9 cellular contexts compared by ENCODE assay signal in genomic region chr11:123654566-123655081, GRCh38. TPM values are rescaled to one million over a fixed set of nuclear protein-coding genes. Genes with fewer than 3 reads are reported as not detected.
DNase-seq lines count a peak whose midpoint lies in the region; ATAC-seq, FAIRE-seq and TF ChIP-seq lines count a peak whose summit lies in the region.
"Had no signal": no experiment of that assay in that cellular context is flagged by ENCODE, and none has a peak within 500 bp of the region (broad histone marks: within the 10 kb centered on the region; RNA-seq: fewer than 3 reads in every experiment).

TSS of gene SCN3B (minus strand) at chr11:123654624. CDS start at chr11:123653801, 823 bp downstream.

- no TSS peak for BruUV-seq in IMR-90 (replicated peaks; lab: Mats Ljungman, UMichigan)

- H3K4me1 ChIP-seq in IMR-90 (ENCODE audit: control insufficient read depth, insufficient read depth, low read length), result no peaks in the 10 kb centered on the region
- H3K4me1 ChIP-seq in kidney (ENCODE audit: control insufficient read depth in 1 of 2, insufficient read depth in 1 of 2, low read depth in 1 of 2, low read length in 2 of 2), result peaks cover 0 to 6% of the 10 kb centered on the region in 2 donors
- H3K4me1 ChIP-seq in small intestine (ENCODE audit: control insufficient read depth in 2 of 2, insufficient read depth in 1 of 2, low read depth in 1 of 2, low read length in 1 of 2), result peaks cover 0 to 5% of the 10 kb centered on the region in 2 donors

- no peak within 1 kb of the TSS for H2BK15ac ChIP-seq in IMR-90 (ENCODE audit: low read depth, low read length)

- no peak within 1 kb of the TSS for H2BK20ac ChIP-seq in IMR-90 (ENCODE audit: low read depth, low read length)

- H3K23ac ChIP-seq in IMR-90 (ENCODE audit: low read depth, low read length), result no peak within 1 kb of the TSS

- H3K14ac ChIP-seq in IMR-90 (replicated peaks; ENCODE audit: low read depth, low read length), result no peak within 1 kb of the TSS

- WGBS in IMR-90 (ENCODE audit: extremely low coverage in 2 of 2, insufficient read length in 1 of 2), 2 experiments, result 0% methylated on average over 12 of the region's 44 CpGs; no CpG with 5 or more reads in 1 of the 2 experiments
- WGBS in small intestine, 3 donors, result 1% methylated on average over 22 to 44 of the region's 44 CpGs

- H4K20me1 ChIP-seq in IMR-90 (ENCODE audit: insufficient read depth, low read length), result no peaks in the 10 kb centered on the region

- H3K36me3 ChIP-seq in IMR-90 (ENCODE audit: control insufficient read depth, insufficient read depth, low read length), result no peaks in the 10 kb centered on the region
- H3K36me3 ChIP-seq in kidney (ENCODE audit: control insufficient read depth in 1 of 2, insufficient read depth in 2 of 2, low read length in 2 of 2), result no peaks in the 10 kb centered on the region
- no peaks in the 10 kb centered on the region for H3K36me3 ChIP-seq in small intestine (ENCODE audit: control insufficient read depth in 2 of 2, insufficient read depth in 2 of 2, low read length in 2 of 2)

- H3K4ac ChIP-seq in IMR-90 (ENCODE audit: low read depth, low read length), result no peak within 1 kb of the TSS

- peaks cover 14% of the 10 kb centered on the region for H3K27me3 ChIP-seq in IMR-90 (ENCODE audit: control insufficient read depth, insufficient read depth, low read length)
- peaks cover 6 to 10% of the 10 kb centered on the region in 2 donors for H3K27me3 ChIP-seq in small intestine (ENCODE audit: control insufficient read depth in 2 of 2, insufficient read depth in 2 of 2, low read length in 2 of 2)

- no peak for TF ChIP-seq CTCF in IMR-90 (conservative IDR thresholded peaks at IDR 0.05; ENCODE audit: low read depth, low read length)
- TF ChIP-seq CTCF in kidney (IDR thresholded peaks at IDR 0.05; ENCODE audit: borderline replicate concordance, extremely low read depth, insufficient read depth), result no peak

- H3K9me3 ChIP-seq in IMR-90 (ENCODE audit: control insufficient read depth, insufficient read depth, low read length) (no peaks in the 10 kb centered on the region), kidney (ENCODE audit: control insufficient read depth in 1 of 2, low read length in 2 of 2) (no peaks in the 10 kb centered on the region), small intestine (ENCODE audit: control insufficient read depth, low read depth) (no peaks in the 10 kb centered on the region)

- no peak within 1 kb of the TSS for H4K91ac ChIP-seq in IMR-90 (ENCODE audit: insufficient read depth, low read depth, low read length)

- DNase-seq in ELR (ENCODE audit: low read depth) (peak; percentile 62), IMR-90 (peak; percentile 61), SHP77 (lab: John Stamatoyannopoulos, UW) (peak; percentile 74 to 82), kidney (peak; percentile 91), small intestine (peak; percentile 63)

- H3K18ac ChIP-seq in IMR-90 (ENCODE audit: low read depth, low read length), result no peak within 1 kb of the TSS

- H3K9me1 ChIP-seq in IMR-90 (ENCODE audit: insufficient read depth, low read length), result no peaks in the 10 kb centered on the region

- peak within 1 kb of the TSS; percentile 99 for H3K4me2 ChIP-seq in IMR-90 (ENCODE audit: low read depth, low read length)

- H2AK9ac ChIP-seq in IMR-90 (replicated peaks; ENCODE audit: low read depth, low read length, poor library complexity), result peak within 1 kb of the TSS; percentile 62

- no peak within 1 kb of the TSS for H3K9ac ChIP-seq in IMR-90 (ENCODE audit: low read depth, low read length)
- H3K9ac ChIP-seq in kidney (ENCODE audit: low read length in 2 of 2), result peak within 1 kb of the TSS in 1 of 2 donors; percentile 22

- CTCF ChIA-PET in IMR-90 (lab: Yijun Ruan, JAX), result interaction anchor here (0.6 to 1.9 kb wide), 2 partner anchors 53 to 74 kb away, joined by 3 to 6 read pairs; no protein-coding TSS in a partner anchor

- H2BK120ac ChIP-seq in IMR-90 (ENCODE audit: low read depth, low read length), result no peak within 1 kb of the TSS

- no peak for TF ChIP-seq POLR2A in IMR-90 (IDR thresholded peaks at IDR 0.05; ENCODE audit: low read depth, low read length)

- POLR2A ChIA-PET in IMR-90 (lab: Charles Lee; ENCODE audit: unreplicated experiment), result no interaction called here

- no peak within 1 kb of the TSS for H2AK5ac ChIP-seq in IMR-90 (ENCODE audit: low read depth, low read length)

- H3K56ac ChIP-seq in IMR-90 (ENCODE audit: extremely low read depth, insufficient read depth, low read length), result no peak within 1 kb of the TSS

- H3K79me1 ChIP-seq in IMR-90 (ENCODE audit: low read depth in 1 of 2, low read length in 2 of 2), result no peaks in the 10 kb centered on the region

- ATAC-seq in IMR-90 (ENCODE audit: low read depth) (peak; percentile 99), GM18520 (IDR thresholded peaks at IDR 0.05; ENCODE audit: unreplicated experiment) (no peak), HG03175 (IDR thresholded peaks at IDR 0.05; ENCODE audit: unreplicated experiment) (no peak)

- dilution Hi-C loops in IMR-90 (cut with HindIII; ENCODE audit: low sequenced_read_pairs, unreplicated experiment), result no loop called here

- H2AFZ ChIP-seq in IMR-90 (replicated peaks; ENCODE audit: low read length, poor library complexity), result peak within 1 kb of the TSS; percentile 94

- H2BK5ac ChIP-seq in IMR-90 (ENCODE audit: low read depth, low read length, poor library complexity, severe bottlenecking), result no peak within 1 kb of the TSS

- TF ChIP-seq RAD21 in IMR-90 (IDR thresholded peaks at IDR 0.05; ENCODE audit: low read length), result no peak

- in situ Hi-C loops in IMR-90 (cut with MboI; ENCODE audit: low sequenced_read_pairs), result no loop called here

- FAIRE-seq in kidney (lab: Jason Lieb, UNC), result no peak
- no peak for FAIRE-seq in small intestine (lab: Jason Lieb, UNC)

- H3K4me3 ChIP-seq in IMR-90 (ENCODE audit: insufficient read depth, low read depth, low read length), result peak within 1 kb of the TSS; percentile 75
- H3K4me3 ChIP-seq in kidney (ENCODE audit: low read length in 2 of 2), result peak within 1 kb of the TSS; percentile 69 to 76
- peak within 1 kb of the TSS in 1 of 2 donors; percentile 50 for H3K4me3 ChIP-seq in small intestine (ENCODE audit: low read depth in 1 of 2, low read length in 2 of 2)

- no peak within 1 kb of the TSS for H4K5ac ChIP-seq in IMR-90 (ENCODE audit: low read depth, low read length)

- H3K27ac ChIP-seq in IMR-90 (ENCODE audit: insufficient read depth, low read length) (no peak within 1 kb of the TSS), cingulate gyrus (ENCODE audit: low read depth, low read length) (peak within 1 kb of the TSS; percentile 72), kidney (ENCODE audit: low read depth in 2 of 2, low read length in 2 of 2) (peak within 1 kb of the TSS; percentile 68 to 83), small intestine (ENCODE audit: low read depth in 1 of 2, low read length in 1 of 2) (no peak within 1 kb of the TSS)

- intact Hi-C loops in IMR-90 (cut with micrococcal nuclease), result no loop called here
- intact Hi-C loops in kidney (cut with DNase I), result no loop called here

- H4K8ac ChIP-seq in IMR-90 (ENCODE audit: low read depth in 2 of 2, low read length in 2 of 2), result no peak within 1 kb of the TSS

TF ChIP-seq in IMR-90, 13 proteins besides CTCF, POLR2A, EP300 and RAD21:
- TF ChIP-seq ELK1 (IDR thresholded peaks at IDR 0.05; ENCODE audit: borderline replicate concordance, low read depth, low read length) (no peak), FOS (IDR thresholded peaks at IDR 0.05; ENCODE audit: low read depth, low read length) (no peak), USF2 (IDR thresholded peaks at IDR 0.05; ENCODE audit: low read depth, low read length) (no peak), RCOR1 (IDR thresholded peaks at IDR 0.05; ENCODE audit: insufficient replicate concordance, low read length) (no peak), SMC3 (IDR thresholded peaks at IDR 0.05; ENCODE audit: low read depth, low read length) (no peak), MAZ (IDR thresholded peaks at IDR 0.05; ENCODE audit: borderline replicate concordance, low read depth, low read length) (no peak), BHLHE40 (IDR thresholded peaks at IDR 0.05; ENCODE audit: low read depth, low read length) (no peak), MXI1 (IDR thresholded peaks at IDR 0.05; ENCODE audit: borderline replicate concordance, low read depth, low read length) (no peak), CEBPB (IDR thresholded peaks at IDR 0.05; ENCODE audit: low read depth, low read length) (no peak)
TF ChIP-seq in IMR-90: peak in this region for 0.

RNA-seq across cellular contexts. Expression of gene SCN3B, which starts in this region (rescaled TPM):
- under 0.01 TPM in 2 replicates for total RNA-seq in IMR-90 (2012; rRNA removed)
- 0.03 and 0.04 TPM in 2 replicates for polyA plus RNA-seq in IMR-90 (2012; rRNA removed)
- 0.03 TPM in 2 replicates for polyA plus RNA-seq in IMR-90 (2012; cell fraction: cytosol; rRNA removed)
- polyA plus RNA-seq in IMR-90 (2012; cell fraction: nucleus; rRNA removed; ENCODE audit: low replicate concordance), result 0.08 and 0.10 TPM in 2 replicates
- total RNA-seq in kidney, result 2.8 TPM
- polyA plus RNA-seq in kidney (ENCODE audit: insufficient read depth, low read depth, low replicate concordance), result 0.43 TPM
- polyA plus RNA-seq in small intestine, result 1 to 10 TPM in 1 of 3 donors, under 1 TPM in 2; under 0.01 to 2.6 (median 0.27) TPM
- total RNA-seq: activated CD8-positive, alpha-beta memory T cell treated with anti-CD3 and anti-CD28 coated beads for 36 hours had no signal

Comparison
In these comparisons a context has a peak if more than half of its experiments do, and no peak if none do; other contexts are left out.
1. Peak in DNase-seq, ATAC-seq, H3K4me3 ChIP-seq and H3K4me2 ChIP-seq in IMR-90; RNA of the gene not detected or under 1 TPM.
2. H3K27ac ChIP-seq: peak in cingulate gyrus (single experiment) and kidney (2 of 2); none in IMR-90 (single experiment) and small intestine (0 of 2).
3. Peak in every context shown above with its lines, with median percentiles within 50 percentile points of each other: DNase-seq.